In genomic region chr14:76948213-76948947, GRCh38 we compare ENCODE assay signal across 3 cellular contexts.
TF ChIP-seq lines count a peak whose summit lies in the region.

No MANE protein-coding gene starts in this region.

TF ChIP-seq in IMR-90, 13 proteins besides CTCF, POLR2A, EP300 and RAD21 (continued from another document):
- no peak for TF ChIP-seq FOS (IDR thresholded peaks at IDR 0.05; ENCODE audit: low read depth, low read length)
- TF ChIP-seq, protein P1, sequence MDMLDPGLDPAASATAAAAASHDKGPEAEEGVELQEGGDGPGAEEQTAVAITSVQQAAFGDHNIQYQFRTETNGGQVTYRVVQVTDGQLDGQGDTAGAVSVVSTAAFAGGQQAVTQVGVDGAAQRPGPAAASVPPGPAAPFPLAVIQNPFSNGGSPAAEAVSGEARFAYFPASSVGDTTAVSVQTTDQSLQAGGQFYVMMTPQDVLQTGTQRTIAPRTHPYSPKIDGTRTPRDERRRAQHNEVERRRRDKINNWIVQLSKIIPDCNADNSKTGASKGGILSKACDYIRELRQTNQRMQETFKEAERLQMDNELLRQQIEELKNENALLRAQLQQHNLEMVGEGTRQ (IDR thresholded peaks at IDR 0.05; ENCODE audit: low read depth, low read length): no peak
- no peak for TF ChIP-seq MXI1 (IDR thresholded peaks at IDR 0.05; ENCODE audit: borderline replicate concordance, low read depth, low read length)
- no peak for TF ChIP-seq NFE2L2 (IDR thresholded peaks at IDR 0.05; ENCODE audit: low read depth, low read length)
- TF ChIP-seq BHLHE40 (IDR thresholded peaks at IDR 0.05; ENCODE audit: low read depth, low read length): no peak
- TF ChIP-seq ELK1 (IDR thresholded peaks at IDR 0.05; ENCODE audit: borderline replicate concordance, low read depth, low read length): no peak
- TF ChIP-seq MAZ (IDR thresholded peaks at IDR 0.05; ENCODE audit: borderline replicate concordance, low read depth, low read length): no peak
- no peak for TF ChIP-seq SMC3 (IDR thresholded peaks at IDR 0.05; ENCODE audit: low read depth, low read length)

TF ChIP-seq in K562, 482 proteins besides CTCF, POLR2A, EP300 and RAD21 (continued from another document and continues in another):
- TF ChIP-seq, protein P2, sequence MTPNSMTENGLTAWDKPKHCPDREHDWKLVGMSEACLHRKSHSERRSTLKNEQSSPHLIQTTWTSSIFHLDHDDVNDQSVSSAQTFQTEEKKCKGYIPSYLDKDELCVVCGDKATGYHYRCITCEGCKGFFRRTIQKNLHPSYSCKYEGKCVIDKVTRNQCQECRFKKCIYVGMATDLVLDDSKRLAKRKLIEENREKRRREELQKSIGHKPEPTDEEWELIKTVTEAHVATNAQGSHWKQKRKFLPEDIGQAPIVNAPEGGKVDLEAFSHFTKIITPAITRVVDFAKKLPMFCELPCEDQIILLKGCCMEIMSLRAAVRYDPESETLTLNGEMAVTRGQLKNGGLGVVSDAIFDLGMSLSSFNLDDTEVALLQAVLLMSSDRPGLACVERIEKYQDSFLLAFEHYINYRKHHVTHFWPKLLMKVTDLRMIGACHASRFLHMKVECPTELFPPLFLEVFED (CRISPR knock-in tag; conservative IDR thresholded peaks at IDR 0.05): no peak
- no peak for TF ChIP-seq MYBL2 (IDR thresholded peaks at IDR 0.05; ENCODE audit: low read depth)
- no peak for TF ChIP-seq MYBL2 (CRISPR knock-in tag; IDR thresholded peaks at IDR 0.05; ENCODE audit: borderline replicate concordance)
- TF ChIP-seq KDM4B (IDR thresholded peaks at IDR 0.05; ENCODE audit: borderline replicate concordance in 2 of 2, low read depth in 1 of 2): no peak
- TF ChIP-seq ZFP91 (CRISPR knock-in tag; IDR thresholded peaks at IDR 0.05): no peak
- TF ChIP-seq ZNF561 (CRISPR knock-in tag; conservative IDR thresholded peaks at IDR 0.05): no peak
- TF ChIP-seq MEIS2 (IDR thresholded peaks at IDR 0.05; ENCODE audit: partially characterized antibody): no peak
- no peak for TF ChIP-seq SRSF7 (optimal IDR thresholded peaks at IDR 0.05; ENCODE audit: low read depth, low read length)
- TF ChIP-seq ZFP36 (IDR thresholded peaks at IDR 0.05; ENCODE audit: low read depth, low read length, partially characterized antibody): no peak
- no peak for TF ChIP-seq ZBTB40 (IDR thresholded peaks at IDR 0.05)
- no peak for TF ChIP-seq ZBTB40 (CRISPR knock-in tag; IDR thresholded peaks at IDR 0.05)
- TF ChIP-seq MED1 (CRISPR knock-in tag; IDR thresholded peaks at IDR 0.05; ENCODE audit: borderline replicate concordance): no peak
- no peak for TF ChIP-seq TEAD2 (tag; IDR thresholded peaks at IDR 0.05)

TF ChIP-seq in liver, 16 proteins besides CTCF, POLR2A, EP300 and RAD21 (continued from another document):
- TF ChIP-seq, protein P3, sequence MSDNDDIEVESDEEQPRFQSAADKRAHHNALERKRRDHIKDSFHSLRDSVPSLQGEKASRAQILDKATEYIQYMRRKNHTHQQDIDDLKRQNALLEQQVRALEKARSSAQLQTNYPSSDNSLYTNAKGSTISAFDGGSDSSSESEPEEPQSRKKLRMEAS (IDR thresholded peaks at IDR 0.05): no peak
- TF ChIP-seq TAF1 (conservative IDR thresholded peaks at IDR 0.05): no peak
- TF ChIP-seq RXRA (IDR thresholded peaks at IDR 0.05): peak in 1 of 2 donors; percentile 7
- TF ChIP-seq FOXA2 (IDR thresholded peaks at IDR 0.05): no peak
- no peak for TF ChIP-seq GABPA (IDR thresholded peaks at IDR 0.05 in 1 of 2, conservative IDR thresholded peaks at IDR 0.05 in 1 of 2)
- no peak for TF ChIP-seq REST (IDR thresholded peaks at IDR 0.05)
- TF ChIP-seq YY1 (IDR thresholded peaks at IDR 0.05): no peak
- TF ChIP-seq FOXA1 (IDR thresholded peaks at IDR 0.05): no peak
- TF ChIP-seq SP1 (IDR thresholded peaks at IDR 0.05): peak; percentile 39
- peak; percentile 46 for TF ChIP-seq HNF4A (conservative IDR thresholded peaks at IDR 0.05)
- TF ChIP-seq, protein P4, sequence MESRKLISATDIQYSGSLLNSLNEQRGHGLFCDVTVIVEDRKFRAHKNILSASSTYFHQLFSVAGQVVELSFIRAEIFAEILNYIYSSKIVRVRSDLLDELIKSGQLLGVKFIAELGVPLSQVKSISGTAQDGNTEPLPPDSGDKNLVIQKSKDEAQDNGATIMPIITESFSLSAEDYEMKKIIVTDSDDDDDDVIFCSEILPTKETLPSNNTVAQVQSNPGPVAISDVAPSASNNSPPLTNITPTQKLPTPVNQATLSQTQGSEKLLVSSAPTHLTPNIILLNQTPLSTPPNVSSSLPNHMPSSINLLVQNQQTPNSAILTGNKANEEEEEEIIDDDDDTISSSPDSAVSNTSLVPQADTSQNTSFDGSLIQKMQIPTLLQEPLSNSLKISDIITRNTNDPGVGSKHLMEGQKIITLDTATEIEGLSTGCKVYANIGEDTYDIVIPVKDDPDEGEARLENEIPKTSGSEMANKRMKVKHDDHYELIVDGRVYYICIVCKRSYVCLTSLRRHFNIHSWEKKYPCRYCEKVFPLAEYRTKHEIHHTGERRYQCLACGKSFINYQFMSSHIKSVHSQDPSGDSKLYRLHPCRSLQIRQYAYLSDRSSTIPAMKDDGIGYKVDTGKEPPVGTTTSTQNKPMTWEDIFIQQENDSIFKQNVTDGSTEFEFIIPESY (IDR thresholded peaks at IDR 0.05): no peak
- TF ChIP-seq, protein P5, sequence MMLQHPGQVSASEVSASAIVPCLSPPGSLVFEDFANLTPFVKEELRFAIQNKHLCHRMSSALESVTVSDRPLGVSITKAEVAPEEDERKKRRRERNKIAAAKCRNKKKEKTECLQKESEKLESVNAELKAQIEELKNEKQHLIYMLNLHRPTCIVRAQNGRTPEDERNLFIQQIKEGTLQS (IDR thresholded peaks at IDR 0.05): no peak
- TF ChIP-seq NR2F2 (IDR thresholded peaks at IDR 0.05): no peak
